ENCODE assay signal across 8 cellular contexts in genomic region chr19:56567274-56568120, GRCh38. TPM values are rescaled to one million over a fixed set of nuclear protein-coding genes. Genes with fewer than 3 reads are reported as not detected.
A peak's percentile ranks its signal among the peaks of the same experiment; 100 is the strongest.
DNase-seq lines count a peak whose midpoint lies in the region; ATAC-seq and TF ChIP-seq lines count a peak whose summit lies in the region.

TSS of gene ZNF470 (plus strand) at chr19:56567468. CDS start at chr19:56570312, 2,844 bp downstream.

- intact Hi-C loops in sciatic nerve (cut with DNase I): no loop called here

- TF ChIP-seq CTCF in GM06990 (IDR thresholded peaks at IDR 0.05; ENCODE audit: insufficient read depth, low read length, poor library complexity, severe bottlenecking) (no peak), brain microvascular endothelial cell (IDR thresholded peaks at IDR 0.05; ENCODE audit: low read depth, low read length, missing control alignments) (no peak)

- H3K4me3 ChIP-seq in GM06990 (replicated peaks; ENCODE audit: low read depth, low read length): peak within 1 kb of the TSS; percentile 73
- H3K4me3 ChIP-seq in brain microvascular endothelial cell (ENCODE audit: low read depth, low read length): peak within 1 kb of the TSS; percentile 95

- H3K36me3 ChIP-seq in GM06990 (ENCODE audit: control insufficient read depth, insufficient read depth, low read length) (no peaks in the 10 kb centered on the region), brain microvascular endothelial cell (replicated peaks) (peaks cover 24% of the 10 kb centered on the region)

- ATAC-seq in HG02571 (IDR thresholded peaks at IDR 0.05; ENCODE audit: unreplicated experiment): peak; percentile 98
- peak; percentile 100 for ATAC-seq in sciatic nerve

- DNase-seq in GM06990 (ENCODE audit: extremely low read depth, insufficient read length) (peak; percentile 88), NCI-H1436 treated with DMSO at 0.1 percent for 48 hours (lab: John Stamatoyannopoulos, UW) (peak; percentile 39), UCSD-AML1 (lab: John Stamatoyannopoulos, UW; ENCODE audit: unreplicated experiment) (peak; percentile 92), brain microvascular endothelial cell (peak; percentile 92), iPS DF 4.7 (ENCODE audit: extremely low read depth, low spot score) (peak; percentile 46), sciatic nerve (ENCODE audit: low spot score) (peak; percentile 97), SIG-M5 (lab: John Stamatoyannopoulos, UW) (no peak)

- H3K27ac ChIP-seq in brain microvascular endothelial cell: peak within 1 kb of the TSS; percentile 34

- H3K27me3 ChIP-seq in GM06990 (replicated peaks; ENCODE audit: control insufficient read depth, insufficient read depth, low read length): no peaks in the 10 kb centered on the region
- no peaks in the 10 kb centered on the region for H3K27me3 ChIP-seq in brain microvascular endothelial cell (replicated peaks)

- in situ Hi-C loops in brain microvascular endothelial cell (cut with HindIII; ENCODE audit: low pct_ligation_motif_present, low sequenced_read_pairs): no loop called here

RNA-seq across cellular contexts. Expression of gene ZNF470, which starts in this region (rescaled TPM):
- total RNA-seq in sciatic nerve: 9.2 TPM
